Comparison of ENCODE assay signal across 7 cellular contexts in genomic region chr4:26175905-26176304, GRCh38.
"Had no signal": no experiment of that assay in that cellular context is flagged by ENCODE, and none has a peak within 500 bp of the region (broad histone marks: within the 10 kb centered on the region; RNA-seq: fewer than 3 reads in every experiment).

No MANE protein-coding gene starts in this region.

- H3K27ac ChIP-seq: cardiac muscle cell, gastroesophageal sphincter, left lung, pancreas had no signal

- ATAC-seq: gastroesophageal sphincter, pancreas had no signal

- DNase-seq: activated B cell treated with CpG ODN at 0.5 μM for 24 hours, pancreas, transverse colon had no signal

- H3K9me3 ChIP-seq: gastroesophageal sphincter, left lung, pancreas, transverse colon had no signal

- H3K4me3 ChIP-seq: cardiac muscle cell, gastroesophageal sphincter, left lung, pancreas, transverse colon had no signal

- H3K27ac Mint-ChIP-seq: activated B cell treated with CpG ODN at 0.5 μM for 24 hours had no signal

- H3K9me3 Mint-ChIP-seq: activated B cell treated with CpG ODN at 0.5 μM for 24 hours had no signal

- H3K4me3 Mint-ChIP-seq: activated B cell treated with CpG ODN at 0.5 μM for 24 hours; activated T-cell treated with anti-CD3 and anti-CD28 coated beads, Interleukin-2, amount 50 U/mL, for 4 hours had no signal

- H3K36me3 ChIP-seq: cardiac muscle cell, gastroesophageal sphincter, left lung, pancreas, transverse colon had no signal

- H3K4me1 ChIP-seq: left lung had no signal

- H3K27me3 ChIP-seq: cardiac muscle cell, pancreas, transverse colon had no signal
